In the genomic region with DNA sequence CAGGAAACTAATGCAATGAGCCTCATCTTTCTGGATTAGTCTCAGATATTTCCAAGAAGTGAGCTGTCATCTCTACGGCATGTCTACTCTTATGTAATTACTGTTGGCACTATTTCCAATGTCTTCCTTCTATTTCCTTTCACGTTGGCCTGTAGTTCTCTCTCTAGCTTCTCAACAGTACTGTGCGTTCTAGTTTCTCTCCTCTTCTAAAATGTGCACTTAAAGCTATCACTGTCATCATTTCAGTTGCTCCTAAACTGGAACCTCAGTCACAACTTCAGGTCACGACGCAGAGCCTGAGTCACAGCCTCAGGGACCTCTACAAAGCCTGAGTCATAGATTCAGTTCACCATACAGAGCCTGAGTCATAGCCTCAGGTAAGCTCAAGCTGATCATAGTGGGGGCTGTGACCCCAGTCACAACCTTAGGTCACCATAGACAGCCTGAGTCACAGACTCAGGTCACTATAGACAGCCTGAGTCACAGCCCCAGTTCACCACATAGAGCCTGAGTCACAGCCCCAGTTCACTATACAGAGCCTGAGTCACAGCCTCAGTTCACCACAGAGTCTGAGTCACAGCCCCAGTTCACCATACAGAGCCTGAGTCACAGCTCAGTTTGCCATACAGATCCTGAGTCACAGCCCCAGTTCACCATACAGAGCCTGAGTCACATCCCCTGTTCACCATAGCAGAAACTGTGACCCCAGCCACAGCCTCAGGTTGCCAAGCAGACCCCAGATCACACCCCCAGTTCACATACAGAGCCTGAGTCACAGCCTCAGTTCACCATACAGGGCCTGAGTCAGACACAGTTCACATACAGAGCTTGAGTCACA, we compare ENCODE assay signal across 8 cellular contexts. TPM values are rescaled to one million over a fixed set of nuclear protein-coding genes. Genes with fewer than 3 reads are reported as not detected.
DNase-seq lines count a peak whose midpoint lies in the region; FAIRE-seq lines count a peak whose summit lies in the region.

No MANE protein-coding gene starts in this region.

- H3K36me3 ChIP-seq in GM23248 (ENCODE audit: low read depth) = no peaks in the 10 kb centered on the region
- no peaks in the 10 kb centered on the region for H3K36me3 ChIP-seq in small intestine (ENCODE audit: control insufficient read depth in 2 of 2, insufficient read depth in 2 of 2, low read length in 2 of 2)
- H3K36me3 ChIP-seq in Karpas-422 (ENCODE audit: insufficient read depth, low read length) = no peaks in the 10 kb centered on the region

- H3K9me3 ChIP-seq in GM23248 (ENCODE audit: low read depth) (no peaks in the 10 kb centered on the region), small intestine (ENCODE audit: control insufficient read depth, low read depth) (no peaks in the 10 kb centered on the region), Karpas-422 (ENCODE audit: low read length) (no peaks in the 10 kb centered on the region)

- H3K27me3 Mint-ChIP-seq in activated CD4-positive, alpha-beta T cell treated with anti-CD3 and anti-CD28 coated beads, Interleukin-2, amount 10 ng/mL, durations not matched to agents 24 days and 14 days = peaks cover 3% of the 10 kb centered on the region

- H3K79me2 ChIP-seq in GM23248 (ENCODE audit: insufficient read depth) (no peaks in the 10 kb centered on the region), Karpas-422 (ENCODE audit: low read length) (no peaks in the 10 kb centered on the region)

- H3F3A ChIP-seq in GM23248 (ENCODE audit: insufficient read depth) = peaks cover 35% of the 10 kb centered on the region

- in situ Hi-C loops in GM23248 (cut with MboI) = loop anchor here (25.0 kb wide), 1 partner anchor 447 kb away; no protein-coding TSS in a partner anchor

- H3K9me3 Mint-ChIP-seq in activated CD4-positive, alpha-beta T cell treated with anti-CD3 and anti-CD28 coated beads, Interleukin-2, amount 10 ng/mL, durations not matched to agents 24 days and 14 days = peaks cover 16% of the 10 kb centered on the region

- WGBS in GM23248 (ENCODE audit: low coverage in 1 of 2, low lambda C conversion rate in 2 of 2, missing lambda C conversion rate in 2 of 2), 2 experiments = 3 to 4% methylated on average over 5 of the region's 5 CpGs
- WGBS in small intestine, 3 donors = 47 to 61% (median 54%) methylated on average over 5 of the region's 5 CpGs

- H3K4me2 ChIP-seq in GM23248 (ENCODE audit: unreplicated experiment) (no peak overlapping the region), Karpas-422 (ENCODE audit: low read depth, low read length, poor library complexity, severe bottlenecking) (no peak overlapping the region)

- H3K4me1 ChIP-seq in GM23248 (ENCODE audit: insufficient read depth) (no peaks in the 10 kb centered on the region), small intestine (ENCODE audit: control insufficient read depth in 2 of 2, insufficient read depth in 1 of 2, low read depth in 1 of 2, low read length in 1 of 2) (no peaks in the 10 kb centered on the region), Karpas-422 (ENCODE audit: low read length) (no peaks in the 10 kb centered on the region)

- H3K4me1 Mint-ChIP-seq in activated CD4-positive, alpha-beta T cell treated with anti-CD3 and anti-CD28 coated beads, Interleukin-2, amount 10 ng/mL, durations not matched to agents 24 days and 14 days = peaks cover 7% of the 10 kb centered on the region

- H4K20me1 ChIP-seq in GM23248 (ENCODE audit: insufficient read depth) = no peaks in the 10 kb centered on the region
- no peaks in the 10 kb centered on the region for H4K20me1 ChIP-seq in Karpas-422 (ENCODE audit: insufficient read depth, low read depth, low read length)

- H3K4me3 Mint-ChIP-seq in activated CD4-positive, alpha-beta T cell treated with anti-CD3 and anti-CD28 coated beads, Interleukin-2, amount 10 ng/mL, durations not matched to agents 24 days and 14 days = no peak overlapping the region

- peaks cover 1% of the 10 kb centered on the region for H3K36me3 Mint-ChIP-seq in activated CD4-positive, alpha-beta T cell treated with anti-CD3 and anti-CD28 coated beads, Interleukin-2, amount 10 ng/mL, durations not matched to agents 24 days and 14 days (ENCODE audit: low read depth)

- H3K27ac Mint-ChIP-seq in activated CD4-positive, alpha-beta T cell treated with anti-CD3 and anti-CD28 coated beads, Interleukin-2, amount 10 ng/mL, durations not matched to agents 24 days and 14 days = peak overlapping the region; percentile 23

- H2AFZ ChIP-seq in GM23248 (no peak overlapping the region), Karpas-422 (ENCODE audit: low read length) (no peak overlapping the region)

- H3K27ac ChIP-seq in GM23248 = peak overlapping the region; percentile 80
- H3K27ac ChIP-seq in small intestine (ENCODE audit: low read depth in 1 of 2, low read length in 1 of 2) = peak overlapping the region in 1 of 2 donors; percentile 79
- H3K27ac ChIP-seq in Karpas-422 (ENCODE audit: low read length) = no peak overlapping the region

- H3K9ac ChIP-seq in GM23248 = no peak overlapping the region
- H3K9ac ChIP-seq in Karpas-422 (ENCODE audit: low read length) = no peak overlapping the region

- FAIRE-seq in small intestine (lab: Jason Lieb, UNC) = no peak

- H3K27me3 ChIP-seq in GM23248 (replicated peaks; ENCODE audit: insufficient read depth) (no peaks in the 10 kb centered on the region), small intestine (ENCODE audit: control insufficient read depth in 2 of 2, insufficient read depth in 2 of 2, low read length in 2 of 2) (no peaks in the 10 kb centered on the region), Karpas-422 (ENCODE audit: low read length) (no peaks in the 10 kb centered on the region)

- H3K4me3 ChIP-seq in GM23248 = no peak overlapping the region
- H3K4me3 ChIP-seq in small intestine (ENCODE audit: low read depth in 1 of 2, low read length in 2 of 2) = no peak overlapping the region
- H3K4me3 ChIP-seq in Karpas-422 (ENCODE audit: low read length) = no peak overlapping the region

- DNase-seq in GM23248 (peak; percentile 93), fibroblast of gingiva (ENCODE audit: low read depth) (peak; percentile 21), small intestine (peak; percentile 6), NCI-H748 (lab: John Stamatoyannopoulos, UW; ENCODE audit: unreplicated experiment) (no peak), DMS153 treated with DMSO at 0.1 percent for 48 hours (lab: John Stamatoyannopoulos, UW; ENCODE audit: unreplicated experiment) (no peak), Karpas-422 (no peak), RPMI8226 (no peak)
- DNase-seq in activated CD4-positive, alpha-beta T cell treated with anti-CD3 and anti-CD28 coated beads, Interleukin-2, amount 10 ng/mL, durations not matched to agents 24 days and 14 days = peak; percentile 62

- intact Hi-C loops in activated CD4-positive, alpha-beta T cell treated with anti-CD3 and anti-CD28 coated beads, Interleukin-2, amount 10 ng/mL, durations not matched to agents 24 days and 14 days (cut with micrococcal nuclease) = no loop called here

- H3K9me2 ChIP-seq in GM23248 (ENCODE audit: insufficient read depth) (no peaks in the 10 kb centered on the region), Karpas-422 (replicated peaks; ENCODE audit: insufficient read depth, low read length) (no peaks in the 10 kb centered on the region)

RNA-seq across cellular contexts. Expression of a gene that starts 13.0 kb away (rescaled TPM):
- total RNA-seq in GM23248 (2014; rRNA removed; shearing (Covaris generic)) = 2.1 TPM in 2 replicates
- polyA plus RNA-seq in GM23248 (2016; fragmentation: Nextera tagmentation; extraction: Ambion mirVana) (0.09 and 0.29 TPM in 2 replicates), small intestine (1 to 10 TPM in 1 of 3 donors, under 1 TPM in 2; 0.27 to 1.9 (median 0.45) TPM)
- not detected in 2 replicates for total RNA-seq in activated CD4-positive, alpha-beta T cell treated with anti-CD3 and anti-CD28 coated beads, Interleukin-2, amount 10 ng/mL, durations not matched to agents 24 days and 14 days
- not detected in 2 replicates for total RNA-seq in Karpas-422 (2014; rRNA removed; shearing (Covaris generic); ENCODE audit: low replicate concordance)

Comparison
In these comparisons a context has a peak if more than half of its experiments do, and no peak if none do; other contexts are left out.
1. DNase-seq: peak in GM23248 (single experiment), activated CD4-positive, alpha-beta T cell treated with anti-CD3 and anti-CD28 coated beads, Interleukin-2, amount 10 ng/mL, durations not matched to agents 24 days and 14 days (single experiment), fibroblast of gingiva (single experiment) and small intestine (single experiment); none in NCI-H748 (single experiment), DMS153 treated with DMSO at 0.1 percent for 48 hours (single experiment), Karpas-422 (single experiment) and RPMI8226 (single experiment).